Comparison of ENCODE assay signal across 8 cellular contexts in the genomic region with DNA sequence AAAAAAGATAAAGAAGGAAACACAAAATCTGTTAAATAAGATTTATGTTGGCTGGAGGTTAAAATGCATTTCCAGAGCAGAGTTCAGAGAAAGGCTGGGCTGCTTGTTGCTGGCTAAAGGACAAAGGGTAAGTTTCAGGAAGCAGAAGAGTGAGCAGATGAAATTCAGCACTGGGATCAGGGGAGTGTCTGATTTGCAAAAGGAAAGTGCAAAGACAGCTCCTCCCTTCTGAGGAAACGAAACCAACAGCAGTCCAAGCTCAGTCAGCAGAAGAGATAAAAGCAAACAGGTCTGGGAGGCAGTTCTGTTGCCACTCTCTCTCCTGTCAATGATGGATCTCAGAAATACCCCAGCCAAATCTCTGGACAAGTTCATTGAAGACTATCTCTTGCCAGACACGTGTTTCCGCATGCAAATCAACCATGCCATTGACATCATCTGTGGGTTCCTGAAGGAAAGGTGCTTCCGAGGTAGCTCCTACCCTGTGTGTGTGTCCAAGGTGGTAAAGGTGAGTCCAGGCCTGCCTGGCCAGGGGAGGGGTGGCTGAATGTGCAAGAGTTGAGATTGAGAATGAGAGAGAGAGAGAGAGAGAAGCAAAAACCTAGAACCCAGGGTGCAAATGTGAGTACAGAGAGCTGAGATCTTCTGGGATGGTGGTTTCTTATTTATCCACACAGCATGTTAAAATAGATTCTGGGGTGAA. TPM values are rescaled to one million over a fixed set of nuclear protein-coding genes. Genes with fewer than 3 reads are reported as not detected.
DNase-seq lines count a peak whose midpoint lies in the region; ATAC-seq and TF ChIP-seq lines count a peak whose summit lies in the region.

A gene (plus strand): TSS at position 251 of the 703 bp plus-strand sequence. CDS start 78 bp downstream, at position 329.

- DNase-seq in GM10248 (ENCODE audit: extremely low spot score) (peak; percentile 76), SW480 (ENCODE audit: low spot score) (peak; percentile 72), mesenteric fat pad (ENCODE audit: low spot score) (no peak), transverse colon (peak; percentile 68), NCI-H1436 treated with DMSO at 0.1 percent for 48 hours (lab: John Stamatoyannopoulos, UW) (no peak)

- H3K9me3 ChIP-seq in HUES64 (ENCODE audit: insufficient read depth, low read depth, low read length) (peaks cover 17% of the 10 kb centered on the region; the same call in 1 of the 2 replicates), duodenal mucosa (ENCODE audit: control insufficient read depth in 1 of 2, low read length in 2 of 2) (peaks cover 0 to 1% of the 10 kb centered on the region in 2 donors), transverse colon (no peaks in the 10 kb centered on the region)

- peak; percentile 81 for TF ChIP-seq POLR2A in transverse colon (IDR thresholded peaks at IDR 0.05)

- H3K27me3 ChIP-seq in HUES64 (ENCODE audit: insufficient read depth, low read length) (no peaks in the 10 kb centered on the region), duodenal mucosa (ENCODE audit: control insufficient read depth in 1 of 2, insufficient read depth in 2 of 2, low read length in 2 of 2) (no peaks in the 10 kb centered on the region), transverse colon (no peaks in the 10 kb centered on the region)

- H3K4me3 ChIP-seq in HUES64 (ENCODE audit: low read length) (no peak within 1 kb of the TSS), duodenal mucosa (ENCODE audit: low read depth in 1 of 2, low read length in 2 of 2) (peak within 1 kb of the TSS; percentile 82 to 98), transverse colon (peak within 1 kb of the TSS; percentile 14 to 67 (median 44))

- no peak for TF ChIP-seq EP300 in transverse colon (IDR thresholded peaks at IDR 0.05; ENCODE audit: low read depth)

- 0 out of 2 replicates have a peak within 1 kb of the TSS, but pooled peaks have one; percentile 47 for H3K9ac ChIP-seq in HUES64 (ENCODE audit: low read depth, low read length)
- peak within 1 kb of the TSS; percentile 54 to 84 for H3K9ac ChIP-seq in duodenal mucosa (ENCODE audit: low read depth in 1 of 2, low read length in 2 of 2)

- intact Hi-C loops in transverse colon (cut with DNase I; ENCODE audit: low total_unique reads) = no loop called here

- TF ChIP-seq CTCF in GM10248 (IDR thresholded peaks at IDR 0.05; ENCODE audit: control extremely low read depth, extremely low read depth, low read depth, missing control alignments) (no peak), transverse colon (IDR thresholded peaks at IDR 0.05) (no peak)

- H3K36me3 ChIP-seq in HUES64 (ENCODE audit: insufficient read depth, low read length) (no peaks in the 10 kb centered on the region), duodenal mucosa (ENCODE audit: control insufficient read depth in 1 of 2, insufficient read depth in 2 of 2, low read length in 2 of 2) (peaks cover 0 to 17% of the 10 kb centered on the region in 2 donors), transverse colon (peaks cover 0 to 3% (median 0%) of the 10 kb centered on the region in 4 donors)

- 56% methylated on average over 4 of the region's 4 CpGs for WGBS in HUES64
- WGBS in transverse colon (ENCODE audit: low coverage in 1 of 2), 2 donors = 3 to 6% methylated on average over 3 to 4 of the region's 4 CpGs

- peaks cover 7% of the 10 kb centered on the region; the same call in 1 of the 2 replicates for H3K4me1 ChIP-seq in HUES64 (ENCODE audit: insufficient read depth, low read length)
- H3K4me1 ChIP-seq in duodenal mucosa (ENCODE audit: control insufficient read depth in 1 of 2, insufficient read depth in 2 of 2, low read length in 2 of 2) = peaks cover 51 to 58% of the 10 kb centered on the region in 2 donors
- peaks cover 19 to 77% (median 59%) of the 10 kb centered on the region in 4 donors for H3K4me1 ChIP-seq in transverse colon

- CTCF ChIA-PET in GM10248 (lab: Yijun Ruan, JAX) = interaction anchor here (0.7 to 2.4 kb wide), 10 partner anchors 9 to 246 kb away, joined by 3 to 12 read pairs (median 4); no protein-coding TSS in a partner anchor

- peak; percentile 75 for ATAC-seq in GM21447 (IDR thresholded peaks at IDR 0.05; ENCODE audit: unreplicated experiment)

- H3K27ac ChIP-seq in HUES64 (ENCODE audit: low read depth, low read length) = no peak within 1 kb of the TSS
- peak within 1 kb of the TSS; percentile 53 for H3K27ac ChIP-seq in duodenal mucosa (ENCODE audit: low read depth, low read length)
- H3K27ac ChIP-seq in transverse colon = peak within 1 kb of the TSS; percentile 85 to 90 (median 87)

- in situ Hi-C loops in transverse colon (cut with MboI; ENCODE audit: low pct_ligation_motif_present in 1 of 4, low pct_unique_long_range_greater_than_20kb in 1 of 4, low sequenced_read_pairs in 3 of 4) = no loop called here

- POLR2A ChIA-PET in GM10248 (lab: Yijun Ruan, JAX) = interaction anchor here (1.3 to 1.6 kb wide), 2 partner anchors 10 to 71 kb away, joined by 3 to 4 read pairs; a partner anchor contains a TSS

RNA-seq across cellular contexts. Expression of the gene that starts here (rescaled TPM):
- polyA plus RNA-seq in HUES64 (2013, experiment 1 of 2) = 0.25 TPM
- 0.32 TPM for polyA plus RNA-seq in HUES64 (2013, experiment 2 of 2)
- total RNA-seq in mesenteric fat pad = 53.4 TPM
- total RNA-seq in transverse colon = 100 to 1,000 TPM in 1 of 4 donors, 10 to 100 TPM in 3; 30.1 to 101 (median 82.1) TPM

Comparison
In these comparisons a context has a peak if more than half of its experiments do, and no peak if none do; other contexts are left out.
1. DNase-seq: peak in GM10248 (single experiment), SW480 (single experiment) and transverse colon (single experiment); none in mesenteric fat pad (single experiment) and NCI-H1436 treated with DMSO at 0.1 percent for 48 hours (single experiment).